In the genomic region with DNA sequence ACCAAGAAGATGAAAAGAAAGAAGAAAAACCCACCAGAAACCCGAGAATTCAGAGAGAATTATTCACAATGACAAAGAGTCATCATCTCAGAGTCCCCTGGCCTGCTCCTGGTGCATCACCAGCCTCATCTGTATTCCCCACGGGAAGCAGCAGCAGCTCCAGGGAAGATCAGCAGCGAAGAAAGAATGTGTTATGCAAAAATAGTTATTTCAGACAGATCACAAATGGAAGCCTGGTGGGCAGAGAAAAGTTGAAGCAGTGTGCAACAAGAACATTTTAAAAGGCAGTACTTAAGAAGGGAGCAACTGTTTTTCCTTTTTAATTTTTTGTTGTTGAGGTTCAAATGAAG, we compare ENCODE assay signal across 16 cellular contexts.
A peak's percentile ranks its signal among the peaks of the same experiment; 100 is the strongest.
DNase-seq lines count a peak whose midpoint lies in the region; ATAC-seq and TF ChIP-seq lines count a peak whose summit lies in the region.
"Had no signal": no experiment of that assay in that cellular context is flagged by ENCODE, and none has a peak within 500 bp of the region (broad histone marks: within the 10 kb centered on the region; RNA-seq: fewer than 3 reads in every experiment).

No MANE protein-coding gene starts in this region.

- H3K4me2 ChIP-seq in SK-N-SH: peak overlapping the region; percentile 62

- H3K9me3 ChIP-seq in SK-N-SH: no peaks in the 10 kb centered on the region
- H3K9me3 ChIP-seq: esophagus muscularis mucosa, HAP-1 had no signal

- no peaks in the 10 kb centered on the region for H3K27me3 ChIP-seq in SK-N-SH (ENCODE audit: insufficient read depth)
- H3K27me3 ChIP-seq: esophagus muscularis mucosa had no signal

- H3K36me3 Mint-ChIP-seq in glutamatergic neuron (ENCODE audit: unreplicated experiment): no peaks in the 10 kb centered on the region
- no peaks in the 10 kb centered on the region for H3K36me3 Mint-ChIP-seq in nephron progenitor cell (ENCODE audit: low read depth)
- H3K36me3 Mint-ChIP-seq in activated T-cell treated with anti-CD3 and anti-CD28 coated beads, Interleukin-2, amount 50 U/mL, for 24 hours (ENCODE audit: low read depth): peaks cover 6% of the 10 kb centered on the region

- H3K4me1 Mint-ChIP-seq in glutamatergic neuron (ENCODE audit: low read depth, unreplicated experiment) (peaks cover 4% of the 10 kb centered on the region), nephron progenitor cell (peaks cover 6% of the 10 kb centered on the region)
- peaks cover 49% of the 10 kb centered on the region for H3K4me1 Mint-ChIP-seq in activated T-cell treated with anti-CD3 and anti-CD28 coated beads, Interleukin-2, amount 50 U/mL, for 24 hours (ENCODE audit: low read depth)

- peaks cover 15% of the 10 kb centered on the region for H3F3A ChIP-seq in SK-N-SH (replicated peaks; ENCODE audit: insufficient read depth)

- no peak for TF ChIP-seq RAD21 in SK-N-SH (IDR thresholded peaks at IDR 0.05; ENCODE audit: low read length)

- POLR2A ChIA-PET in SK-N-SH (lab: Yijun Ruan, JAX): interaction anchor here (0.6 kb wide), 1 partner anchor 189 kb away, joined by 3 read pairs; a partner anchor contains a TSS

- peak overlapping the region; percentile 25 to 75 for H3K27ac ChIP-seq in SK-N-SH (ENCODE audit: low read depth in 2 of 2, low read length in 1 of 2)
- H3K27ac ChIP-seq: esophagus muscularis mucosa had no signal

- TF ChIP-seq CTCF in SK-N-SH (IDR thresholded peaks at IDR 0.05): no peak
- TF ChIP-seq CTCF in glutamatergic neuron (IDR thresholded peaks at IDR 0.05; ENCODE audit: partially characterized antibody, unreplicated experiment): no peak
- no peak for TF ChIP-seq CTCF in nephron progenitor cell (IDR thresholded peaks at IDR 0.05)

- peaks cover 0 to 39% of the 10 kb centered on the region in 2 experiments for H3K4me1 ChIP-seq in SK-N-SH (ENCODE audit: control insufficient read depth in 1 of 2, insufficient read depth in 2 of 2, low read depth in 1 of 2, low read length in 1 of 2)

- no peaks in the 10 kb centered on the region for H3K36me3 ChIP-seq in SK-N-SH (replicated peaks in 1 of 2; ENCODE audit: control insufficient read depth in 1 of 2, insufficient read depth in 2 of 2, low read length in 1 of 2)
- H3K36me3 ChIP-seq: esophagus muscularis mucosa, HAP-1 had no signal

- H3K27me3 Mint-ChIP-seq in glutamatergic neuron (ENCODE audit: unreplicated experiment) (no peaks in the 10 kb centered on the region), nephron progenitor cell (ENCODE audit: low read depth, poor library complexity) (no peaks in the 10 kb centered on the region)
- H3K27me3 Mint-ChIP-seq in activated T-cell treated with anti-CD3 and anti-CD28 coated beads, Interleukin-2, amount 50 U/mL, for 24 hours: no peaks in the 10 kb centered on the region
- H3K27me3 Mint-ChIP-seq: CD4-positive, CD25-positive, alpha-beta regulatory T cell had no signal

- H3K4me3 ChIP-seq in SK-N-SH (ENCODE audit: low read depth in 2 of 2, low read length in 1 of 2): peak overlapping the region in 1 of 2 experiments; percentile 26; a peak in 1 of 4 replicates
- H3K4me3 ChIP-seq: esophagus muscularis mucosa, HAP-1 had no signal

- TF ChIP-seq EP300 in SK-N-SH (IDR thresholded peaks at IDR 0.05; ENCODE audit: borderline replicate concordance in 1 of 2, low read depth in 1 of 2, low read length in 1 of 2): no peak

- no peak overlapping the region for H3K4me3 Mint-ChIP-seq in glutamatergic neuron (ENCODE audit: unreplicated experiment)
- H3K4me3 Mint-ChIP-seq in nephron progenitor cell: no peak overlapping the region
- no peak overlapping the region for H3K4me3 Mint-ChIP-seq in activated T-cell treated with anti-CD3 and anti-CD28 coated beads, Interleukin-2, amount 50 U/mL, for 24 hours
- H3K4me3 Mint-ChIP-seq: CD4-positive, CD25-positive, alpha-beta regulatory T cell had no signal

- peaks cover 11% of the 10 kb centered on the region; the same call in 1 of the 2 replicates for H3K79me2 ChIP-seq in SK-N-SH (ENCODE audit: insufficient read depth)

- 0 out of 2 replicates have a peak overlapping the region, but pooled peaks have one; percentile 22 for H2AFZ ChIP-seq in SK-N-SH (ENCODE audit: low read depth)

- H3K9ac ChIP-seq in SK-N-SH: peak overlapping the region; percentile 28; the same call in 1 of the 2 replicates

- H4K20me1 ChIP-seq in SK-N-SH (ENCODE audit: insufficient read depth): no peaks in the 10 kb centered on the region

- H3K9me3 Mint-ChIP-seq in glutamatergic neuron (ENCODE audit: unreplicated experiment) (no peaks in the 10 kb centered on the region), nephron progenitor cell (no peaks in the 10 kb centered on the region)
- no peaks in the 10 kb centered on the region for H3K9me3 Mint-ChIP-seq in activated T-cell treated with anti-CD3 and anti-CD28 coated beads, Interleukin-2, amount 50 U/mL, for 24 hours

- no peak for ATAC-seq in HG02623 (IDR thresholded peaks at IDR 0.05; ENCODE audit: unreplicated experiment)
- ATAC-seq: activated naive CD4-positive, alpha-beta T cell treated with anti-CD3 and anti-CD28 coated beads, Interleukin-2, amount 50 U/mL, for 72 hours had no signal

- DNase-seq in EL: peak; percentile 49
- DNase-seq in SK-N-SH: no peak
- DNase-seq in glutamatergic neuron: peak; percentile 26
- peak; percentile 75 for DNase-seq in putamen (ENCODE audit: low spot score)
- DNase-seq in nephron progenitor cell: no peak
- no peak for DNase-seq in mesenteric fat pad (ENCODE audit: low spot score)
- no peak for DNase-seq in activated T-cell treated with anti-CD3 and anti-CD28 coated beads, Interleukin-2, amount 50 U/mL, for 24 hours
- DNase-seq: CD4-positive, CD25-positive, alpha-beta regulatory T cell; NCI-H2081 treated with DMSO at 0.1 percent for 48 hours; SIG-M5; stimulated activated CD4-positive, alpha-beta T cell treated with anti-CD3 and anti-CD28 coated beads, Interleukin-4, amount 100 ng/mL, for 1 hour; stimulated activated naive CD4-positive, alpha-beta T cell had no signal

- CTCF ChIA-PET in SK-N-SH (lab: Yijun Ruan, JAX): interaction anchor here (1.0 kb wide), 1 partner anchor 9 kb away, joined by 3 read pairs; no protein-coding TSS in a partner anchor

- no peak overlapping the region for H3K27ac Mint-ChIP-seq in glutamatergic neuron (ENCODE audit: unreplicated experiment)
- H3K27ac Mint-ChIP-seq in nephron progenitor cell: no peak overlapping the region
- H3K27ac Mint-ChIP-seq in activated T-cell treated with anti-CD3 and anti-CD28 coated beads, Interleukin-2, amount 50 U/mL, for 24 hours: no peak overlapping the region
- H3K27ac Mint-ChIP-seq: activated naive CD4-positive, alpha-beta T cell treated with anti-CD3 and anti-CD28 coated beads, Interleukin-2, amount 50 U/mL, for 72 hours had no signal

- WGBS in SK-N-SH (ENCODE audit: low lambda C conversion rate): 23% methylated on average over 3 of the region's 3 CpGs

- H3K9me2 ChIP-seq in SK-N-SH: no peaks in the 10 kb centered on the region

TF ChIP-seq in SK-N-SH, 30 proteins besides CTCF, POLR2A, EP300 and RAD21:
- TF ChIP-seq GABPA (IDR thresholded peaks at IDR 0.05; ENCODE audit: low read depth) (no peak), POLR2AphosphoS5 (IDR thresholded peaks at IDR 0.05; ENCODE audit: low read depth, low read length) (no peak), FOXJ3 (CRISPR knock-in tag; IDR thresholded peaks at IDR 0.05) (no peak)
- TF ChIP-seq, protein P1, sequence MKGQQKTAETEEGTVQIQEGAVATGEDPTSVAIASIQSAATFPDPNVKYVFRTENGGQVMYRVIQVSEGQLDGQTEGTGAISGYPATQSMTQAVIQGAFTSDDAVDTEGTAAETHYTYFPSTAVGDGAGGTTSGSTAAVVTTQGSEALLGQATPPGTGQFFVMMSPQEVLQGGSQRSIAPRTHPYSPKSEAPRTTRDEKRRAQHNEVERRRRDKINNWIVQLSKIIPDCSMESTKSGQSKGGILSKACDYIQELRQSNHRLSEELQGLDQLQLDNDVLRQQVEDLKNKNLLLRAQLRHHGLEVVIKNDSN (IDR thresholded peaks at IDR 0.05; ENCODE audit: borderline replicate concordance, low read depth): no peak
- TF ChIP-seq, protein P2, sequence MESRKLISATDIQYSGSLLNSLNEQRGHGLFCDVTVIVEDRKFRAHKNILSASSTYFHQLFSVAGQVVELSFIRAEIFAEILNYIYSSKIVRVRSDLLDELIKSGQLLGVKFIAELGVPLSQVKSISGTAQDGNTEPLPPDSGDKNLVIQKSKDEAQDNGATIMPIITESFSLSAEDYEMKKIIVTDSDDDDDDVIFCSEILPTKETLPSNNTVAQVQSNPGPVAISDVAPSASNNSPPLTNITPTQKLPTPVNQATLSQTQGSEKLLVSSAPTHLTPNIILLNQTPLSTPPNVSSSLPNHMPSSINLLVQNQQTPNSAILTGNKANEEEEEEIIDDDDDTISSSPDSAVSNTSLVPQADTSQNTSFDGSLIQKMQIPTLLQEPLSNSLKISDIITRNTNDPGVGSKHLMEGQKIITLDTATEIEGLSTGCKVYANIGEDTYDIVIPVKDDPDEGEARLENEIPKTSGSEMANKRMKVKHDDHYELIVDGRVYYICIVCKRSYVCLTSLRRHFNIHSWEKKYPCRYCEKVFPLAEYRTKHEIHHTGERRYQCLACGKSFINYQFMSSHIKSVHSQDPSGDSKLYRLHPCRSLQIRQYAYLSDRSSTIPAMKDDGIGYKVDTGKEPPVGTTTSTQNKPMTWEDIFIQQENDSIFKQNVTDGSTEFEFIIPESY (IDR thresholded peaks at IDR 0.05; ENCODE audit: borderline replicate concordance, low read depth): no peak
- TF ChIP-seq, protein P3, sequence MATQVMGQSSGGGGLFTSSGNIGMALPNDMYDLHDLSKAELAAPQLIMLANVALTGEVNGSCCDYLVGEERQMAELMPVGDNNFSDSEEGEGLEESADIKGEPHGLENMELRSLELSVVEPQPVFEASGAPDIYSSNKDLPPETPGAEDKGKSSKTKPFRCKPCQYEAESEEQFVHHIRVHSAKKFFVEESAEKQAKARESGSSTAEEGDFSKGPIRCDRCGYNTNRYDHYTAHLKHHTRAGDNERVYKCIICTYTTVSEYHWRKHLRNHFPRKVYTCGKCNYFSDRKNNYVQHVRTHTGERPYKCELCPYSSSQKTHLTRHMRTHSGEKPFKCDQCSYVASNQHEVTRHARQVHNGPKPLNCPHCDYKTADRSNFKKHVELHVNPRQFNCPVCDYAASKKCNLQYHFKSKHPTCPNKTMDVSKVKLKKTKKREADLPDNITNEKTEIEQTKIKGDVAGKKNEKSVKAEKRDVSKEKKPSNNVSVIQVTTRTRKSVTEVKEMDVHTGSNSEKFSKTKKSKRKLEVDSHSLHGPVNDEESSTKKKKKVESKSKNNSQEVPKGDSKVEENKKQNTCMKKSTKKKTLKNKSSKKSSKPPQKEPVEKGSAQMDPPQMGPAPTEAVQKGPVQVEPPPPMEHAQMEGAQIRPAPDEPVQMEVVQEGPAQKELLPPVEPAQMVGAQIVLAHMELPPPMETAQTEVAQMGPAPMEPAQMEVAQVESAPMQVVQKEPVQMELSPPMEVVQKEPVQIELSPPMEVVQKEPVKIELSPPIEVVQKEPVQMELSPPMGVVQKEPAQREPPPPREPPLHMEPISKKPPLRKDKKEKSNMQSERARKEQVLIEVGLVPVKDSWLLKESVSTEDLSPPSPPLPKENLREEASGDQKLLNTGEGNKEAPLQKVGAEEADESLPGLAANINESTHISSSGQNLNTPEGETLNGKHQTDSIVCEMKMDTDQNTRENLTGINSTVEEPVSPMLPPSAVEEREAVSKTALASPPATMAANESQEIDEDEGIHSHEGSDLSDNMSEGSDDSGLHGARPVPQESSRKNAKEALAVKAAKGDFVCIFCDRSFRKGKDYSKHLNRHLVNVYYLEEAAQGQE (IDR thresholded peaks at IDR 0.05; ENCODE audit: low read depth, low read length): no peak

Comparison
In these comparisons a context has a peak if more than half of its experiments do, and no peak if none do; other contexts are left out.
1. DNase-seq: peak in EL (single experiment), glutamatergic neuron (single experiment) and putamen (single experiment); none in SK-N-SH (single experiment), nephron progenitor cell (single experiment), mesenteric fat pad (single experiment) and activated T-cell treated with anti-CD3 and anti-CD28 coated beads, Interleukin-2, amount 50 U/mL, for 24 hours (single experiment).